Comparison of ENCODE assay signal across 17 cellular contexts in genomic region chr2:218108834-218109233, GRCh38. TPM values are rescaled to one million over a fixed set of nuclear protein-coding genes. Genes with fewer than 3 reads are reported as not detected.
"Had no signal": no experiment of that assay in that cellular context is flagged by ENCODE, and none has a peak within 500 bp of the region (broad histone marks: within the 10 kb centered on the region; RNA-seq: fewer than 3 reads in every experiment).

No MANE protein-coding gene starts in this region.

RNA-seq across cellular contexts. Expression of gene CXCR2, which starts 17.0 kb away (rescaled TPM):
- total RNA-seq: activated T-cell treated with anti-CD3 and anti-CD28 coated beads, Interleukin-2, amount 50 U/mL, for 4 hours; activated T-helper 1 cell treated with anti-CD3 and anti-CD28 coated beads, Interleukin-12 subunit alpha, Interleukin-12 subunit beta, Interleukin-2, Interleukin-4 antibody, amounts not matched to agents 30 ng/mL and 10 ng/mL and 1 ng/mL, durations not matched to agents 14 hours and 24 hours and 36 hours; ascending aorta; body of pancreas; bronchial epithelial cell; cerebellum; chondrocyte had no signal

RNA-seq across cellular contexts. Expression of gene RUFY4, which starts 39.8 kb away (rescaled TPM):
- total RNA-seq: ascending aorta, astrocyte, body of pancreas, bronchial epithelial cell, cardiac muscle cell, cardiac septum, cerebellum, chondrocyte had no signal
- polyA plus RNA-seq: aorta, cardiac muscle cell had no signal

RNA-seq across cellular contexts. Expression of gene CXCR1, which starts 57.9 kb away (rescaled TPM):
- total RNA-seq: activated naive CD4-positive, alpha-beta T cell treated with anti-CD3 and anti-CD28 coated beads for 36 hours; activated naive CD4-positive, alpha-beta T cell treated with anti-CD3 and anti-CD28 coated beads, Interleukin-2, amount 50 U/mL, for 72 hours; activated naive CD8-positive, alpha-beta T cell treated with anti-CD3 and anti-CD28 coated beads for 36 hours; activated T-cell treated with anti-CD3 and anti-CD28 coated beads, Interleukin-2, amount 50 U/mL, for 4 hours; activated T-cell treated with anti-CD3 and anti-CD28 coated beads, Interleukin-2, amount 50 U/mL, for 72 hours; activated T-helper 1 cell treated with anti-CD3 and anti-CD28 coated beads, Interleukin-12 subunit alpha, Interleukin-12 subunit beta, Interleukin-2, Interleukin-4 antibody, amounts not matched to agents 30 ng/mL and 10 ng/mL and 1 ng/mL, durations not matched to agents 14 hours and 24 hours and 36 hours; activated T-helper 17 cell treated with anti-CD3 and anti-CD28 coated beads, Interleukin-2, amount 50 U/mL, for 72 hours; activated T-helper 2 cell treated with anti-CD3 and anti-CD28 coated beads, Interferon-gamma antibody, Interleukin-2, Interleukin-4, amounts not matched to agents 10 μg/mL and 5 μg/mL and 100 μg/mL, durations not matched to agents 14 hours and 24 hours and 36 hours; ascending aorta; astrocyte; body of pancreas; bronchial epithelial cell; cardiac muscle cell; cerebellum; chondrocyte had no signal
- polyA plus RNA-seq: cardiac muscle cell had no signal
